Comparison of ENCODE assay signal across 1 cellular context in genomic region chr15:63535689-63536088, GRCh38.
A peak's percentile ranks its signal among the peaks of the same experiment; 100 is the strongest.
TF ChIP-seq lines count a peak whose summit lies in the region.

No MANE protein-coding gene starts in this region.

TF ChIP-seq in HepG2, 621 proteins besides CTCF, POLR2A, EP300 and RAD21:
- TF ChIP-seq BCL6 (CRISPR knock-in tag; IDR thresholded peaks at IDR 0.05): 0 out of 2 replicates have a peak, but pooled peaks have one; percentile 25
- TF ChIP-seq, protein P1, sequence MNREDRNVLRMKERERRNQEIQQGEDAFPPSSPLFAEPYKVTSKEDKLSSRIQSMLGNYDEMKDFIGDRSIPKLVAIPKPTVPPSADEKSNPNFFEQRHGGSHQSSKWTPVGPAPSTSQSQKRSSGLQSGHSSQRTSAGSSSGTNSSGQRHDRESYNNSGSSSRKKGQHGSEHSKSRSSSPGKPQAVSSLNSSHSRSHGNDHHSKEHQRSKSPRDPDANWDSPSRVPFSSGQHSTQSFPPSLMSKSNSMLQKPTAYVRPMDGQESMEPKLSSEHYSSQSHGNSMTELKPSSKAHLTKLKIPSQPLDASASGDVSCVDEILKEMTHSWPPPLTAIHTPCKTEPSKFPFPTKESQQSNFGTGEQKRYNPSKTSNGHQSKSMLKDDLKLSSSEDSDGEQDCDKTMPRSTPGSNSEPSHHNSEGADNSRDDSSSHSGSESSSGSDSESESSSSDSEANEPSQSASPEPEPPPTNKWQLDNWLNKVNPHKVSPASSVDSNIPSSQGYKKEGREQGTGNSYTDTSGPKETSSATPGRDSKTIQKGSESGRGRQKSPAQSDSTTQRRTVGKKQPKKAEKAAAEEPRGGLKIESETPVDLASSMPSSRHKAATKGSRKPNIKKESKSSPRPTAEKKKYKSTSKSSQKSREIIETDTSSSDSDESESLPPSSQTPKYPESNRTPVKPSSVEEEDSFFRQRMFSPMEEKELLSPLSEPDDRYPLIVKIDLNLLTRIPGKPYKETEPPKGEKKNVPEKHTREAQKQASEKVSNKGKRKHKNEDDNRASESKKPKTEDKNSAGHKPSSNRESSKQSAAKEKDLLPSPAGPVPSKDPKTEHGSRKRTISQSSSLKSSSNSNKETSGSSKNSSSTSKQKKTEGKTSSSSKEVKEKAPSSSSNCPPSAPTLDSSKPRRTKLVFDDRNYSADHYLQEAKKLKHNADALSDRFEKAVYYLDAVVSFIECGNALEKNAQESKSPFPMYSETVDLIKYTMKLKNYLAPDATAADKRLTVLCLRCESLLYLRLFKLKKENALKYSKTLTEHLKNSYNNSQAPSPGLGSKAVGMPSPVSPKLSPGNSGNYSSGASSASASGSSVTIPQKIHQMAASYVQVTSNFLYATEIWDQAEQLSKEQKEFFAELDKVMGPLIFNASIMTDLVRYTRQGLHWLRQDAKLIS (CRISPR knock-in tag; IDR thresholded peaks at IDR 0.05): no peak
TF ChIP-seq in HepG2: peak in this region for 1.
